ENCODE assay signal across 19 cellular contexts in the genomic region with DNA sequence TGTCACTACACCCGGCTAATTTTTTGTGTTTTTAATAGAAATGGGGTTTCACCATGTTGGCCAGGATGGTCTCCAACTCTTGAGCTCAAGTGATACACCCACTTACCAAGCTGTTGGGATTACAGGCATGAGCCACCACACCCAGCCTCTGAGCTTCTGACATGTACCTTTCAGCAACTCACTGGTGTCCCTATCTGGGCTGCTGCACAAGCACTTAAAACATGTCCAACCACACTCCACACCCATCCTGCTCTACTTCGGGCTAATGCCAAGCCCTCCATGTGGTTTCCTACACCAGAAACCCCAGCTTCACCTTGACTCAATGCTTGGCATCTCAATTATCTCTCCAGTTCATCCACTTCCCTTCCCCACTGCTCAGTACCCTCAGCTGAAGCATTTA. TPM values are rescaled to one million over a fixed set of nuclear protein-coding genes. Genes with fewer than 3 reads are reported as not detected.
"Had no signal": no experiment of that assay in that cellular context is flagged by ENCODE, and none has a peak within 500 bp of the region (broad histone marks: within the 10 kb centered on the region; RNA-seq: fewer than 3 reads in every experiment).

No MANE protein-coding gene starts in this region.

- ATAC-seq: gastroesophageal sphincter, lower lobe of right lung, natural killer cell had no signal

- DNase-seq: activated CD4-positive, alpha-beta T cell treated with anti-CD3 and anti-CD28 coated beads, Interleukin-2, amount 50 U/mL, for 4 hours; activated CD4-positive, CD25-positive, alpha-beta regulatory T cell treated with anti-CD3 and anti-CD28 coated beads, Interleukin-2, amount 50 U/mL, for 72 hours; activated effector memory CD4-positive, alpha-beta T cell treated with Interleukin-2 at 50 U/mL for 16 hours; activated naive CD8-positive, alpha-beta T cell treated with anti-CD3 and anti-CD28 coated beads, Interleukin-2, amount 10 ng/mL, durations not matched to agents 7 days and 5 days; activated T-cell treated with anti-CD3 and anti-CD28 coated beads, Interleukin-2, amount 50 U/mL, for 1 hour; aorta; colonic mucosa; hippocampal formation; kidney glomerular epithelial cell; lower lobe of right lung; natural killer cell; occipital lobe; stimulated activated CD4-positive, alpha-beta T cell treated with anti-CD3 and anti-CD28 coated beads, Interleukin-15, amount 100 ng/mL, for 24 hours; stimulated activated CD4-positive, alpha-beta T cell treated with anti-CD3 and anti-CD28 coated beads, Interleukin-4, amount 100 ng/mL, for 24 hours; tibial artery had no signal

- H3K27ac ChIP-seq: colonic mucosa, gastroesophageal sphincter, lower lobe of right lung, tibial artery, vagina had no signal

- H3K4me3 Mint-ChIP-seq: activated naive CD8-positive, alpha-beta T cell treated with anti-CD3 and anti-CD28 coated beads, Interleukin-2, amount 10 ng/mL, durations not matched to agents 7 days and 5 days; natural killer cell; T-helper 2 cell treated with Interferon-gamma antibody and Interleukin-4, amounts not matched to agents 5 μg/mL and 100 μg/mL, for 36 hours had no signal

- H3K27me3 Mint-ChIP-seq: activated naive CD8-positive, alpha-beta T cell treated with anti-CD3 and anti-CD28 coated beads, Interleukin-2, amount 10 ng/mL, durations not matched to agents 7 days and 5 days had no signal

- H3K9me3 Mint-ChIP-seq: activated naive CD8-positive, alpha-beta T cell treated with anti-CD3 and anti-CD28 coated beads, Interleukin-2, amount 10 ng/mL, durations not matched to agents 7 days and 5 days; natural killer cell; T-helper 2 cell treated with Interferon-gamma antibody and Interleukin-4, amounts not matched to agents 5 μg/mL and 100 μg/mL, for 36 hours had no signal

- H3K27me3 ChIP-seq: colonic mucosa, gastroesophageal sphincter, tibial artery, vagina had no signal

- H3K9me3 ChIP-seq: colonic mucosa, gastroesophageal sphincter, lower lobe of right lung, tibial artery, vagina had no signal

- H3K4me3 ChIP-seq: colonic mucosa, gastroesophageal sphincter, lower lobe of right lung, tibial artery, vagina had no signal

- H3K36me3 ChIP-seq: colonic mucosa had no signal

- H3K4me1 ChIP-seq: colonic mucosa had no signal

- H3K27ac Mint-ChIP-seq: activated naive CD8-positive, alpha-beta T cell treated with anti-CD3 and anti-CD28 coated beads, Interleukin-2, amount 10 ng/mL, durations not matched to agents 7 days and 5 days; natural killer cell; T-helper 2 cell treated with Interferon-gamma antibody and Interleukin-4, amounts not matched to agents 5 μg/mL and 100 μg/mL, for 36 hours had no signal

RNA-seq across cellular contexts. Expression of a gene that starts 51.2 kb away (rescaled TPM):
- total RNA-seq: activated naive CD8-positive, alpha-beta T cell treated with anti-CD3 and anti-CD28 coated beads, Interleukin-2, amount 10 ng/mL, durations not matched to agents 7 days and 5 days; mononuclear cell; natural killer cell had no signal
